1 cellular context compared by ENCODE assay signal in the genomic region with DNA sequence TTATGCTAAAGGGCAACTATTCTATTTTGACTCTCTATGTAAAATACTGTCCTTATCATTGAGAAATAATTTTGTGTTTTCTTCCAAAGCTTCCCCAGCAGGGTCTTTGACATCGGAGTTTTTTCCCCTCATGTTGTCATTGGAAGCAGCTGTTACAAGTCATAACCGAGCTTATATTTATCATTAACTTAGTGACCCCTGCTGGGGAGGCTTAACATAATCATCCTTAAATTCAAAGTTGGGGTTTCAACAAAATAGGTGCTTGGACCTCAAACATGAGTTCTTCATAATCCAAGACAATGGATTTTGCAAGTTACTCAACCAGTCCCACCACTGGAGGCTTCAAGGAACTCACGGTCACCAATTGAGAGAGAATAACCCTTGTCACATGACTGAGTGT.
TF ChIP-seq lines count a peak whose summit lies in the region.

No MANE protein-coding gene starts in this region.

TF ChIP-seq in H1, 55 proteins besides CTCF, POLR2A, EP300 and RAD21 (continued from another document):
- TF ChIP-seq, protein P1, sequence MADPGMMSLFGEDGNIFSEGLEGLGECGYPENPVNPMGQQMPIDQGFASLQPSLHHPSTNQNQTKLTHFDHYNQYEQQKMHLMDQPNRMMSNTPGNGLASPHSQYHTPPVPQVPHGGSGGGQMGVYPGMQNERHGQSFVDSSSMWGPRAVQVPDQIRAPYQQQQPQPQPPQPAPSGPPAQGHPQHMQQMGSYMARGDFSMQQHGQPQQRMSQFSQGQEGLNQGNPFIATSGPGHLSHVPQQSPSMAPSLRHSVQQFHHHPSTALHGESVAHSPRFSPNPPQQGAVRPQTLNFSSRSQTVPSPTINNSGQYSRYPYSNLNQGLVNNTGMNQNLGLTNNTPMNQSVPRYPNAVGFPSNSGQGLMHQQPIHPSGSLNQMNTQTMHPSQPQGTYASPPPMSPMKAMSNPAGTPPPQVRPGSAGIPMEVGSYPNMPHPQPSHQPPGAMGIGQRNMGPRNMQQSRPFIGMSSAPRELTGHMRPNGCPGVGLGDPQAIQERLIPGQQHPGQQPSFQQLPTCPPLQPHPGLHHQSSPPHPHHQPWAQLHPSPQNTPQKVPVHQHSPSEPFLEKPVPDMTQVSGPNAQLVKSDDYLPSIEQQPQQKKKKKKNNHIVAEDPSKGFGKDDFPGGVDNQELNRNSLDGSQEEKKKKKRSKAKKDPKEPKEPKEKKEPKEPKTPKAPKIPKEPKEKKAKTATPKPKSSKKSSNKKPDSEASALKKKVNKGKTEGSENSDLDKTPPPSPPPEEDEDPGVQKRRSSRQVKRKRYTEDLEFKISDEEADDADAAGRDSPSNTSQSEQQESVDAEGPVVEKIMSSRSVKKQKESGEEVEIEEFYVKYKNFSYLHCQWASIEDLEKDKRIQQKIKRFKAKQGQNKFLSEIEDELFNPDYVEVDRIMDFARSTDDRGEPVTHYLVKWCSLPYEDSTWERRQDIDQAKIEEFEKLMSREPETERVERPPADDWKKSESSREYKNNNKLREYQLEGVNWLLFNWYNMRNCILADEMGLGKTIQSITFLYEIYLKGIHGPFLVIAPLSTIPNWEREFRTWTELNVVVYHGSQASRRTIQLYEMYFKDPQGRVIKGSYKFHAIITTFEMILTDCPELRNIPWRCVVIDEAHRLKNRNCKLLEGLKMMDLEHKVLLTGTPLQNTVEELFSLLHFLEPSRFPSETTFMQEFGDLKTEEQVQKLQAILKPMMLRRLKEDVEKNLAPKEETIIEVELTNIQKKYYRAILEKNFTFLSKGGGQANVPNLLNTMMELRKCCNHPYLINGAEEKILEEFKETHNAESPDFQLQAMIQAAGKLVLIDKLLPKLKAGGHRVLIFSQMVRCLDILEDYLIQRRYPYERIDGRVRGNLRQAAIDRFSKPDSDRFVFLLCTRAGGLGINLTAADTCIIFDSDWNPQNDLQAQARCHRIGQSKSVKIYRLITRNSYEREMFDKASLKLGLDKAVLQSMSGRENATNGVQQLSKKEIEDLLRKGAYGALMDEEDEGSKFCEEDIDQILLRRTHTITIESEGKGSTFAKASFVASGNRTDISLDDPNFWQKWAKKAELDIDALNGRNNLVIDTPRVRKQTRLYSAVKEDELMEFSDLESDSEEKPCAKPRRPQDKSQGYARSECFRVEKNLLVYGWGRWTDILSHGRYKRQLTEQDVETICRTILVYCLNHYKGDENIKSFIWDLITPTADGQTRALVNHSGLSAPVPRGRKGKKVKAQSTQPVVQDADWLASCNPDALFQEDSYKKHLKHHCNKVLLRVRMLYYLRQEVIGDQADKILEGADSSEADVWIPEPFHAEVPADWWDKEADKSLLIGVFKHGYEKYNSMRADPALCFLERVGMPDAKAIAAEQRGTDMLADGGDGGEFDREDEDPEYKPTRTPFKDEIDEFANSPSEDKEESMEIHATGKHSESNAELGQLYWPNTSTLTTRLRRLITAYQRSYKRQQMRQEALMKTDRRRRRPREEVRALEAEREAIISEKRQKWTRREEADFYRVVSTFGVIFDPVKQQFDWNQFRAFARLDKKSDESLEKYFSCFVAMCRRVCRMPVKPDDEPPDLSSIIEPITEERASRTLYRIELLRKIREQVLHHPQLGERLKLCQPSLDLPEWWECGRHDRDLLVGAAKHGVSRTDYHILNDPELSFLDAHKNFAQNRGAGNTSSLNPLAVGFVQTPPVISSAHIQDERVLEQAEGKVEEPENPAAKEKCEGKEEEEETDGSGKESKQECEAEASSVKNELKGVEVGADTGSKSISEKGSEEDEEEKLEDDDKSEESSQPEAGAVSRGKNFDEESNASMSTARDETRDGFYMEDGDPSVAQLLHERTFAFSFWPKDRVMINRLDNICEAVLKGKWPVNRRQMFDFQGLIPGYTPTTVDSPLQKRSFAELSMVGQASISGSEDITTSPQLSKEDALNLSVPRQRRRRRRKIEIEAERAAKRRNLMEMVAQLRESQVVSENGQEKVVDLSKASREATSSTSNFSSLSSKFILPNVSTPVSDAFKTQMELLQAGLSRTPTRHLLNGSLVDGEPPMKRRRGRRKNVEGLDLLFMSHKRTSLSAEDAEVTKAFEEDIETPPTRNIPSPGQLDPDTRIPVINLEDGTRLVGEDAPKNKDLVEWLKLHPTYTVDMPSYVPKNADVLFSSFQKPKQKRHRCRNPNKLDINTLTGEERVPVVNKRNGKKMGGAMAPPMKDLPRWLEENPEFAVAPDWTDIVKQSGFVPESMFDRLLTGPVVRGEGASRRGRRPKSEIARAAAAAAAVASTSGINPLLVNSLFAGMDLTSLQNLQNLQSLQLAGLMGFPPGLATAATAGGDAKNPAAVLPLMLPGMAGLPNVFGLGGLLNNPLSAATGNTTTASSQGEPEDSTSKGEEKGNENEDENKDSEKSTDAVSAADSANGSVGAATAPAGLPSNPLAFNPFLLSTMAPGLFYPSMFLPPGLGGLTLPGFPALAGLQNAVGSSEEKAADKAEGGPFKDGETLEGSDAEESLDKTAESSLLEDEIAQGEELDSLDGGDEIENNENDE (IDR thresholded peaks at IDR 0.05; ENCODE audit: insufficient replicate concordance, low read length): no peak
- TF ChIP-seq SIRT6 (IDR thresholded peaks at IDR 0.05; ENCODE audit: low read length): no peak
- TF ChIP-seq, protein P2, sequence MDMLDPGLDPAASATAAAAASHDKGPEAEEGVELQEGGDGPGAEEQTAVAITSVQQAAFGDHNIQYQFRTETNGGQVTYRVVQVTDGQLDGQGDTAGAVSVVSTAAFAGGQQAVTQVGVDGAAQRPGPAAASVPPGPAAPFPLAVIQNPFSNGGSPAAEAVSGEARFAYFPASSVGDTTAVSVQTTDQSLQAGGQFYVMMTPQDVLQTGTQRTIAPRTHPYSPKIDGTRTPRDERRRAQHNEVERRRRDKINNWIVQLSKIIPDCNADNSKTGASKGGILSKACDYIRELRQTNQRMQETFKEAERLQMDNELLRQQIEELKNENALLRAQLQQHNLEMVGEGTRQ (IDR thresholded peaks at IDR 0.05; ENCODE audit: low read length): no peak
- no peak for TF ChIP-seq EGR1 (IDR thresholded peaks at IDR 0.05; ENCODE audit: borderline replicate concordance, low read depth, low read length)
- TF ChIP-seq KDM1A (IDR thresholded peaks at IDR 0.05; ENCODE audit: borderline replicate concordance, low read length): no peak
- no peak for TF ChIP-seq SIX5 (IDR thresholded peaks at IDR 0.05; ENCODE audit: low read depth, low read length)
- no peak for TF ChIP-seq SP4 (IDR thresholded peaks at IDR 0.05; ENCODE audit: low read length)
- no peak for TF ChIP-seq TCF12 (IDR thresholded peaks at IDR 0.05; ENCODE audit: low read depth, low read length)
- TF ChIP-seq, protein P3, sequence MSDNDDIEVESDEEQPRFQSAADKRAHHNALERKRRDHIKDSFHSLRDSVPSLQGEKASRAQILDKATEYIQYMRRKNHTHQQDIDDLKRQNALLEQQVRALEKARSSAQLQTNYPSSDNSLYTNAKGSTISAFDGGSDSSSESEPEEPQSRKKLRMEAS (IDR thresholded peaks at IDR 0.05): no peak
- no peak for TF ChIP-seq ZNF274 (IDR thresholded peaks at IDR 0.05; ENCODE audit: borderline replicate concordance, extremely low read depth, low read length)
- TF ChIP-seq CTBP2 (IDR thresholded peaks at IDR 0.05; ENCODE audit: borderline replicate concordance, insufficient read depth, insufficient read length, low read length): no peak
- no peak for TF ChIP-seq SP2 (IDR thresholded peaks at IDR 0.05; ENCODE audit: low read length)
- TF ChIP-seq GABPA (IDR thresholded peaks at IDR 0.05; ENCODE audit: borderline replicate concordance, insufficient read depth, low read length): no peak
- TF ChIP-seq CBX8 (IDR thresholded peaks at IDR 0.05; ENCODE audit: borderline replicate concordance, low read depth, low read length): no peak
- TF ChIP-seq YY1 (IDR thresholded peaks at IDR 0.05; ENCODE audit: low read depth, low read length): no peak
